ENCODE assay signal across 22 cellular contexts in the genomic region with DNA sequence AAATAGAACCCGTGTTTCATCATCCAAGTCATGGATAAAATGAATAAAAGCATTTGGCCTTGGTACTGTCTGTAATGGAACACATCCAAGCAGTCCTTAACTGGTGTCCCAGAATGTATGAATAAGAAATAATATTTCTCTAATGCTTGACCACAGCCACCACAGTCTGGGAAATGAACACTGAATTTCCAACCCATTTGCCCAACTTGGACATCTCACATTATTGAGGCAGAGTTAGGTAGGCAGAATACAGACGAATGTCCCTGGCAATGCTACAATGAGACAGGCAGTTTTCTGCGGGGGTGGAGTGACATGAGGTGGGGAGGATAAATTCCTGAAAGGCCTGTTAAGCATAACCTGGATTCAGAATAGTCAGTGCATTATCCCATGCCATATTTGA.
DNase-seq lines count a peak whose midpoint lies in the region; ATAC-seq, FAIRE-seq and TF ChIP-seq lines count a peak whose summit lies in the region.
"Had no signal": no experiment of that assay in that cellular context is flagged by ENCODE, and none has a peak within 500 bp of the region (broad histone marks: within the 10 kb centered on the region; RNA-seq: fewer than 3 reads in every experiment).

No MANE protein-coding gene starts in this region.

- H3K36me3 Mint-ChIP-seq in HFFc6 (ENCODE audit: low read depth) (no peaks in the 10 kb centered on the region), astrocyte (ENCODE audit: low read depth, unreplicated experiment) (no peaks in the 10 kb centered on the region)
- no peaks in the 10 kb centered on the region for H3K36me3 Mint-ChIP-seq in activated CD4-positive, alpha-beta T cell treated with anti-CD3 and anti-CD28 coated beads for 36 hours (ENCODE audit: low read depth)
- H3K36me3 Mint-ChIP-seq: activated naive CD4-positive, alpha-beta T cell treated with anti-CD3 and anti-CD28 coated beads, Interleukin-2, amount 10 ng/mL, durations not matched to agents 7 days and 5 days; mesothelial cell of epicardium had no signal

- intact Hi-C loops in left ventricle myocardium superior (cut with micrococcal nuclease) = no loop called here
- intact Hi-C loops in activated CD4-positive, alpha-beta T cell treated with anti-CD3 and anti-CD28 coated beads for 36 hours (cut with DNase I, micrococcal nuclease) = no loop called here

- H3K4me1 ChIP-seq in astrocyte (ENCODE audit: insufficient read depth, low read length) (peaks cover 22% of the 10 kb centered on the region), skeletal muscle tissue (ENCODE audit: control insufficient read depth in 3 of 3, insufficient read depth in 3 of 3, low read length in 3 of 3) (peaks cover 2 to 13% (median 6%) of the 10 kb centered on the region in 3 donors)
- H3K4me1 ChIP-seq: Caco-2, prostate gland, thyroid gland had no signal

- POLR2A ChIA-PET in activated CD4-positive, alpha-beta T cell treated with anti-CD3 and anti-CD28 coated beads for 36 hours (lab: Charles Lee) = no interaction called here

- CTCF ChIA-PET in activated CD4-positive, alpha-beta T cell treated with anti-CD3 and anti-CD28 coated beads for 36 hours (lab: Charles Lee) = no interaction called here

- H2AFZ ChIP-seq in astrocyte (ENCODE audit: low read depth, low read length) = no peak overlapping the region

- H3K4me3 Mint-ChIP-seq in HFFc6 = no peak overlapping the region
- H3K4me3 Mint-ChIP-seq in astrocyte (ENCODE audit: unreplicated experiment) = no peak overlapping the region
- H3K4me3 Mint-ChIP-seq in activated CD4-positive, alpha-beta T cell treated with anti-CD3 and anti-CD28 coated beads for 36 hours = no peak overlapping the region
- H3K4me3 Mint-ChIP-seq: activated naive CD4-positive, alpha-beta T cell treated with anti-CD3 and anti-CD28 coated beads, Interleukin-2, amount 10 ng/mL, durations not matched to agents 7 days and 5 days; H9; mesothelial cell of epicardium; T-helper 17 cell had no signal

- DNase-seq in HFFc6 (no peak), astrocyte (ENCODE audit: low read depth) (peak; percentile 85), left ventricle myocardium superior (no peak), omental fat pad (ENCODE audit: low spot score) (no peak)
- DNase-seq in activated CD4-positive, alpha-beta T cell treated with anti-CD3 and anti-CD28 coated beads for 36 hours = no peak
- DNase-seq: activated CD4-positive, alpha-beta T cell treated with anti-CD3 and anti-CD28 coated beads, Interleukin-2, amount 50 U/mL, for 4 hours; activated naive CD4-positive, alpha-beta T cell treated with anti-CD3 and anti-CD28 coated beads, Interleukin-2, amount 10 ng/mL, durations not matched to agents 7 days and 5 days; aorta; Caco-2; foreskin melanocyte; H9; left cardiac atrium; NCI-H1436 treated with DMSO at 0.1 percent for 48 hours; NCI-H2171 treated with DMSO at 0.1 percent for 48 hours; SIG-M5; T-helper 17 cell; thyroid gland had no signal

- H3K9ac ChIP-seq in astrocyte (ENCODE audit: low read length) (no peak overlapping the region), skeletal muscle tissue (ENCODE audit: low read depth in 1 of 3, low read length in 3 of 3) (peak overlapping the region in 1 of 3 donors; percentile 19)

- H3K27me3 ChIP-seq in astrocyte (ENCODE audit: insufficient read depth, low read length) (no peaks in the 10 kb centered on the region), skeletal muscle tissue (ENCODE audit: control insufficient read depth in 3 of 3, insufficient read depth in 3 of 3, low read length in 3 of 3) (no peaks in the 10 kb centered on the region)
- H3K27me3 ChIP-seq: thyroid gland had no signal

- H3K9me3 Mint-ChIP-seq in HFFc6 = peaks cover 4% of the 10 kb centered on the region
- H3K9me3 Mint-ChIP-seq in astrocyte (ENCODE audit: unreplicated experiment) = no peaks in the 10 kb centered on the region
- no peaks in the 10 kb centered on the region for H3K9me3 Mint-ChIP-seq in activated CD4-positive, alpha-beta T cell treated with anti-CD3 and anti-CD28 coated beads for 36 hours (ENCODE audit: low read depth)
- H3K9me3 Mint-ChIP-seq: activated naive CD4-positive, alpha-beta T cell treated with anti-CD3 and anti-CD28 coated beads, Interleukin-2, amount 10 ng/mL, durations not matched to agents 7 days and 5 days; mesothelial cell of epicardium had no signal

- no peak for TF ChIP-seq CTCF in HFFc6 (IDR thresholded peaks at IDR 0.05)
- no peak for TF ChIP-seq CTCF in astrocyte (IDR thresholded peaks at IDR 0.05; ENCODE audit: insufficient read depth, low read depth, low read length)
- no peak for TF ChIP-seq CTCF in omental fat pad (IDR thresholded peaks at IDR 0.05)

- ATAC-seq in left ventricle myocardium superior = peak; percentile 48
- no peak for ATAC-seq in omental fat pad (ENCODE audit: low FRiP score)
- ATAC-seq in activated CD4-positive, alpha-beta T cell treated with anti-CD3 and anti-CD28 coated beads for 36 hours = no peak
- no peak for ATAC-seq in HG02938 (IDR thresholded peaks at IDR 0.05; ENCODE audit: unreplicated experiment)
- ATAC-seq: T-helper 17 cell had no signal

- H3K4me3 ChIP-seq in astrocyte (ENCODE audit: insufficient read depth, low read depth, low read length) (no peak overlapping the region), skeletal muscle tissue (ENCODE audit: low read length in 3 of 3) (no peak overlapping the region)
- H3K4me3 ChIP-seq: prostate gland, thyroid gland had no signal

- no peaks in the 10 kb centered on the region for H4K20me1 ChIP-seq in astrocyte (ENCODE audit: insufficient read depth, low read length)

- peak overlapping the region; percentile 37 for H3K4me2 ChIP-seq in astrocyte (ENCODE audit: low read length)

- H3K27me3 Mint-ChIP-seq in HFFc6 (ENCODE audit: insufficient read depth) = peaks cover 1% of the 10 kb centered on the region
- no peaks in the 10 kb centered on the region for H3K27me3 Mint-ChIP-seq in astrocyte (ENCODE audit: low read depth, unreplicated experiment)
- H3K27me3 Mint-ChIP-seq in activated CD4-positive, alpha-beta T cell treated with anti-CD3 and anti-CD28 coated beads for 36 hours = no peaks in the 10 kb centered on the region
- H3K27me3 Mint-ChIP-seq: activated naive CD4-positive, alpha-beta T cell treated with anti-CD3 and anti-CD28 coated beads, Interleukin-2, amount 10 ng/mL, durations not matched to agents 7 days and 5 days; T-helper 17 cell had no signal

- FAIRE-seq in astrocyte (lab: Jason Lieb, UNC) = no peak

- H3K9me3 ChIP-seq in astrocyte (ENCODE audit: insufficient read depth, low read depth, low read length) = no peaks in the 10 kb centered on the region
- H3K9me3 ChIP-seq in skeletal muscle tissue (ENCODE audit: control insufficient read depth in 3 of 3, low read length in 3 of 3) = no peaks in the 10 kb centered on the region
- H3K9me3 ChIP-seq: Caco-2, prostate gland, thyroid gland had no signal

- peak overlapping the region; percentile 25 for H3K27ac ChIP-seq in astrocyte (ENCODE audit: low read depth, low read length)
- peak overlapping the region; percentile 69 for H3K27ac ChIP-seq in skeletal muscle tissue (ENCODE audit: low read depth, low read length)
- H3K27ac ChIP-seq: prostate gland, thyroid gland, VCaP had no signal

- H3K79me2 ChIP-seq in astrocyte (ENCODE audit: insufficient read depth, low read length) = no peaks in the 10 kb centered on the region

- H3K27ac Mint-ChIP-seq in HFFc6 = peak overlapping the region; percentile 39
- H3K27ac Mint-ChIP-seq in astrocyte (ENCODE audit: unreplicated experiment) = peak overlapping the region; percentile 97
- H3K27ac Mint-ChIP-seq in activated CD4-positive, alpha-beta T cell treated with anti-CD3 and anti-CD28 coated beads for 36 hours = no peak overlapping the region
- H3K27ac Mint-ChIP-seq: activated naive CD4-positive, alpha-beta T cell treated with anti-CD3 and anti-CD28 coated beads, Interleukin-2, amount 10 ng/mL, durations not matched to agents 7 days and 5 days; H9; mesothelial cell of epicardium; T-helper 17 cell had no signal

- H3K4me1 Mint-ChIP-seq in HFFc6 (ENCODE audit: low read depth) = peaks cover 47% of the 10 kb centered on the region
- H3K4me1 Mint-ChIP-seq in astrocyte (ENCODE audit: low read depth, unreplicated experiment) = peaks cover 41% of the 10 kb centered on the region
- H3K4me1 Mint-ChIP-seq in activated CD4-positive, alpha-beta T cell treated with anti-CD3 and anti-CD28 coated beads for 36 hours = no peaks in the 10 kb centered on the region
- H3K4me1 Mint-ChIP-seq: activated naive CD4-positive, alpha-beta T cell treated with anti-CD3 and anti-CD28 coated beads, Interleukin-2, amount 10 ng/mL, durations not matched to agents 7 days and 5 days; T-helper 17 cell had no signal

- H3K36me3 ChIP-seq in astrocyte (ENCODE audit: insufficient read depth, low read length) = no peaks in the 10 kb centered on the region
- H3K36me3 ChIP-seq in skeletal muscle tissue (ENCODE audit: control insufficient read depth in 3 of 3, insufficient read depth in 3 of 3, low read length in 3 of 3) = no peaks in the 10 kb centered on the region
- H3K36me3 ChIP-seq: prostate gland, thyroid gland had no signal
